Comparison of ENCODE assay signal across 20 cellular contexts in the genomic region with DNA sequence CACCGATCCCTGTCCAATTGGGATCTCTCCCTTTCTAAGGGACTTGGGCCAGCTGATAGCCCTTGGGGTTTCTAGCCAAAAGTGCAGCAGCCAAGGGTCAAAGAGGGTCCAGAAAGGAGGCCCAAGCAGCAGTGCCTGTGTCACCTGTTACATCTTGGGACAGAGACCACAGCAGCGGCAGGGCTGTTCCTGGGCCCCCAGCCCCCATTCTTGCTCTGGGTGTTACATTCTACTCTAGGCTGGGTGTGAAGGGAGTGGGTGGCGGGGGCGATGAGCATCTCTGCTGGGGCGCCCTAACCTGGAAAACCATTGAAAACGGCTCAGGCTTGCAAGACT. TPM values are rescaled to one million over a fixed set of nuclear protein-coding genes. Genes with fewer than 3 reads are reported as not detected.
A peak's percentile ranks its signal among the peaks of the same experiment; 100 is the strongest.
DNase-seq lines count a peak whose midpoint lies in the region; TF ChIP-seq lines count a peak whose summit lies in the region.
"Had no signal": no experiment of that assay in that cellular context is flagged by ENCODE, and none has a peak within 500 bp of the region (broad histone marks: within the 10 kb centered on the region; RNA-seq: fewer than 3 reads in every experiment).

No MANE protein-coding gene starts in this region.

- POLR2A ChIA-PET in HEK293T (lab: Yijun Ruan, JAX) = interaction anchor here (3.1 kb wide), 1 partner anchor 21 kb away, joined by 15 read pairs; no protein-coding TSS in a partner anchor

- H3K27ac ChIP-seq in mesodermal cell (ENCODE audit: low read depth, low read length, severe bottlenecking) (no peak overlapping the region), spleen (no peak overlapping the region)
- H3K27ac ChIP-seq: vagina had no signal

- in situ Hi-C loops in astrocyte of the cerebellum (cut with HindIII; ENCODE audit: low sequenced_read_pairs) = no loop called here

- intact Hi-C loops in spleen (cut with DNase I; ENCODE audit: low total_unique reads) = no loop called here

- H3K4me3 ChIP-seq in HFF-Myc (replicated peaks; ENCODE audit: low read depth, low read length) = peak overlapping the region; percentile 53
- H3K4me3 ChIP-seq in astrocyte of the cerebellum (ENCODE audit: low read depth, low read length) = peak overlapping the region; percentile 96
- H3K4me3 ChIP-seq in mesodermal cell (ENCODE audit: extremely low read depth, insufficient read depth, low read length, poor library complexity, severe bottlenecking) = peak overlapping the region; percentile 47
- H3K4me3 ChIP-seq in spleen = peak overlapping the region in 1 of 8 donors; percentile 61

- TF ChIP-seq POLR2A in spleen (IDR thresholded peaks at IDR 0.05) = no peak

- no peaks in the 10 kb centered on the region for H3K9me3 ChIP-seq in mesodermal cell (ENCODE audit: control insufficient read depth, low read length)
- H3K9me3 ChIP-seq in spleen = peaks cover 0 to 12% (median 0%) of the 10 kb centered on the region in 8 donors
- H3K9me3 ChIP-seq: vagina had no signal

- 5 to 7% methylated on average over 5 to 6 of the region's 6 CpGs for whole genome bisulfite sequencing in mesodermal cell (ENCODE audit: insufficient coverage in 2 of 2), 2 experiments
- 5 to 19% (median 8%) methylated on average over 5 to 6 of the region's 6 CpGs for WGBS in spleen, 5 donors

- CTCF ChIA-PET in HEK293T (lab: Yijun Ruan, JAX) = no interaction called here

- H3K27me3 ChIP-seq in spleen (replicated peaks in 1 of 7) = peaks cover 8 to 100% (median 100%) of the 10 kb centered on the region in 7 donors

- H3K36me3 ChIP-seq in mesodermal cell (ENCODE audit: control insufficient read depth, insufficient read depth, low read length) (no peaks in the 10 kb centered on the region), spleen (no peaks in the 10 kb centered on the region)
- H3K36me3 ChIP-seq: vagina had no signal

- DNase-seq in HFF-Myc (ENCODE audit: extremely low read depth, low read depth) (no peak), astrocyte of the cerebellum (ENCODE audit: low read depth) (no peak), spleen (peak; percentile 56), GOT3 (lab: John Stamatoyannopoulos, UW) (no peak), HEK293T (ENCODE audit: extremely low spot score) (no peak), hypothalamus (lab: John Stamatoyannopoulos, UW) (no peak)
- DNase-seq: activated CD4-positive, alpha-beta T cell treated with anti-CD3 and anti-CD28 coated beads, Interleukin-2, amount 50 U/mL, for 4 hours; activated naive CD4-positive, alpha-beta T cell treated with Interleukin-2 at 50 U/mL for 16 hours; AML-193; aorta; IMR-90; left colon; NCI-H2029 treated with DMSO at 0.1 percent for 48 hours; NCI-H510A treated with DMSO at 0.1 percent for 48 hours; nucleus accumbens; stimulated activated CD4-positive, alpha-beta T cell treated with anti-CD3 and anti-CD28 coated beads, Interleukin-2, amount 100 ng/mL, for 24 hours; T-cell had no signal

- TF ChIP-seq CTCF in HFF-Myc (IDR thresholded peaks at IDR 0.05; ENCODE audit: low read depth, low read length, missing control alignments) (no peak), astrocyte of the cerebellum (IDR thresholded peaks at IDR 0.05; ENCODE audit: low read depth, low read length, missing control alignments) (no peak), spleen (IDR thresholded peaks at IDR 0.05 in 8 of 11, conservative IDR thresholded peaks at IDR 0.05 in 3 of 11) (no peak)

- H3K4me1 ChIP-seq in mesodermal cell (ENCODE audit: control insufficient read depth, insufficient read depth, low read length, poor library complexity, severe bottlenecking) = peaks cover 36% of the 10 kb centered on the region
- H3K4me1 ChIP-seq in spleen = peaks cover 9 to 78% (median 48%) of the 10 kb centered on the region in 6 donors

TF ChIP-seq in HEK293T, 16 proteins besides CTCF, POLR2A, EP300 and RAD21:
- no peak for TF ChIP-seq CTBP1 (IDR thresholded peaks at IDR 0.05; ENCODE audit: borderline replicate concordance)
- TF ChIP-seq NFRKB (IDR thresholded peaks at IDR 0.05) = no peak
- TF ChIP-seq LEF1 (IDR thresholded peaks at IDR 0.05; ENCODE audit: borderline replicate concordance) = no peak
- no peak for TF ChIP-seq FOXK2 (IDR thresholded peaks at IDR 0.05)
TF ChIP-seq in HEK293T: peak in this region for 0.

RNA-seq across cellular contexts. Expression of a gene that starts 1.2 kb away (rescaled TPM):
- polyA plus RNA-seq in mesodermal cell (2013, experiment 1 of 2) = 13.7 TPM
- 10.5 TPM for polyA plus RNA-seq in mesodermal cell (2013, experiment 2 of 2)
- under 1 TPM in 1 of 7 donors, not detected in 6; 0.26 TPM for total RNA-seq in spleen
- not detected for polyA plus RNA-seq in spleen
- total RNA-seq: fibroblast of villous mesenchyme, IMR-90, left colon, T-cell, vagina had no signal
- polyA plus RNA-seq: aorta, IMR-90 had no signal
